1 cellular context compared by ENCODE assay signal in the genomic region with DNA sequence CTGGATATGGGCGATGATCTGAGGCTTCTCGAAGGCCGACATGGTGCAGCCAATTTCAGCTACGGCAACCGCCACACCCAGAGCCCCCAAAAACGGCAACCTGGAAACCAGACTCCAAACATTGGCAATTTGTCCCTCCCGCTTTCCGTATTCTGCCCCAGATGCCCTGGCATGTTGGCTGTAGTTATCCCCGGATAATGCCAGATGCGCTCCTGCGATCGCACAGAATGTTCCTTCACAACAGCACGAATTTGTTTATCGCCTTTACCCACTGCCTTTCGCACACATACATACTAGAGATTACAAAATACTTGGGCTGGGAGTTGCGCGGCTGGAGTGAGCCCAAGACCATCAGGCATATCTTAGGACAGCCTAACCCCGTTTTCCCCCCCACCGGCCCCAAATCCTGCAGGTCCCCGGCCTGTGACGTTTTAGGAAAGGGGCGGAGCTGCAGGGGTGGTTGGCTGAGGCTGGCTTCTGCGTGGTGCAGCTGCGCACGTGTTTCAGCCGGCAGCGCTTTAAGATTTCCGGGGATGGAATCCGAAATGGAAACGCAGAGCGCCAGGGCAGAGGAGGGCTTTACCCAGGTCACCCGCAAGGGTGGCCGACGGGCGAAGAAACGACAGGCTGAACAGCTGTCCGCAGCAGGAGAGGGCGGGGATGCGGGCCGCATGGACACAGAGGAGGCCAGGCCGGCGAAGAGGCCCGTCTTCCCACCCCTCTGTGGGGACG.
A peak's percentile ranks its signal among the peaks of the same experiment; 100 is the strongest.
TF ChIP-seq lines count a peak whose summit lies in the region.

A gene (plus strand): TSS at position 487 of the 732 bp plus-strand sequence. CDS start 47 bp downstream, at position 534.

TF ChIP-seq in HepG2, 621 proteins besides CTCF, POLR2A, EP300 and RAD21 (continued from another document):
- TF ChIP-seq, protein P1, sequence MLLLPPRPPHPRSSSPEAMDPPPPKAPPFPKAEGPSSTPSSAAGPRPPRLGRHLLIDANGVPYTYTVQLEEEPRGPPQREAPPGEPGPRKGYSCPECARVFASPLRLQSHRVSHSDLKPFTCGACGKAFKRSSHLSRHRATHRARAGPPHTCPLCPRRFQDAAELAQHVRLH (CRISPR knock-in tag; IDR thresholded peaks at IDR 0.05; ENCODE audit: borderline replicate concordance, low read depth): peak; percentile 68; the same call in 1 of the 2 replicates
- TF ChIP-seq HNRNPK (IDR thresholded peaks at IDR 0.05; ENCODE audit: low read depth, low read length, poor library complexity, severe bottlenecking) (no peak), ZNF605 (CRISPR knock-in tag; IDR thresholded peaks at IDR 0.05) (peak; percentile 89), ZFYVE20 (CRISPR knock-in tag; IDR thresholded peaks at IDR 0.05; ENCODE audit: borderline replicate concordance, low read depth) (no peak), MYC (CRISPR knock-in tag; IDR thresholded peaks at IDR 0.05; ENCODE audit: borderline replicate concordance) (peak; percentile 99), KAT2B (IDR thresholded peaks at IDR 0.05; ENCODE audit: borderline replicate concordance, low read depth, low read length) (no peak), SRSF1 (optimal IDR thresholded peaks at IDR 0.05; ENCODE audit: low read depth, low read length) (peak; percentile 50), DNMT3B (CRISPR knock-in tag; conservative IDR thresholded peaks at IDR 0.05) (peak; percentile 72; the same call in 1 of the 2 replicates)
- TF ChIP-seq, protein P2, sequence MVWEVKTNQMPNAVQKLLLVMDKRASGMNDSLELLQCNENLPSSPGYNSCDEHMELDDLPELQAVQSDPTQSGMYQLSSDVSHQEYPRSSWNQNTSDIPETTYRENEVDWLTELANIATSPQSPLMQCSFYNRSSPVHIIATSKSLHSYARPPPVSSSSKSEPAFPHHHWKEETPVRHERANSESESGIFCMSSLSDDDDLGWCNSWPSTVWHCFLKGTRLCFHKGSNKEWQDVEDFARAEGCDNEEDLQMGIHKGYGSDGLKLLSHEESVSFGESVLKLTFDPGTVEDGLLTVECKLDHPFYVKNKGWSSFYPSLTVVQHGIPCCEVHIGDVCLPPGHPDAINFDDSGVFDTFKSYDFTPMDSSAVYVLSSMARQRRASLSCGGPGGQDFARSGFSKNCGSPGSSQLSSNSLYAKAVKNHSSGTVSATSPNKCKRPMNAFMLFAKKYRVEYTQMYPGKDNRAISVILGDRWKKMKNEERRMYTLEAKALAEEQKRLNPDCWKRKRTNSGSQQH (CRISPR knock-in tag; IDR thresholded peaks at IDR 0.05; ENCODE audit: low read depth): peak; percentile 57; the same call in 1 of the 2 replicates
- TF ChIP-seq, protein P3, sequence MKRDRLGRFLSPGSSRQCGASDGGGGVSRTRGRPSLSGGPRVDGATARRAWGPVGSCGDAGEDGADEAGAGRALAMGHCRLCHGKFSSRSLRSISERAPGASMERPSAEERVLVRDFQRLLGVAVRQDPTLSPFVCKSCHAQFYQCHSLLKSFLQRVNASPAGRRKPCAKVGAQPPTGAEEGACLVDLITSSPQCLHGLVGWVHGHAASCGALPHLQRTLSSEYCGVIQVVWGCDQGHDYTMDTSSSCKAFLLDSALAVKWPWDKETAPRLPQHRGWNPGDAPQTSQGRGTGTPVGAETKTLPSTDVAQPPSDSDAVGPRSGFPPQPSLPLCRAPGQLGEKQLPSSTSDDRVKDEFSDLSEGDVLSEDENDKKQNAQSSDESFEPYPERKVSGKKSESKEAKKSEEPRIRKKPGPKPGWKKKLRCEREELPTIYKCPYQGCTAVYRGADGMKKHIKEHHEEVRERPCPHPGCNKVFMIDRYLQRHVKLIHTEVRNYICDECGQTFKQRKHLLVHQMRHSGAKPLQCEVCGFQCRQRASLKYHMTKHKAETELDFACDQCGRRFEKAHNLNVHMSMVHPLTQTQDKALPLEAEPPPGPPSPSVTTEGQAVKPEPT (CRISPR knock-in tag; IDR thresholded peaks at IDR 0.05; ENCODE audit: low read depth): 0 out of 2 replicates have a peak, but pooled peaks have one; percentile 24
